13 cellular contexts compared by ENCODE assay signal in the genomic region with DNA sequence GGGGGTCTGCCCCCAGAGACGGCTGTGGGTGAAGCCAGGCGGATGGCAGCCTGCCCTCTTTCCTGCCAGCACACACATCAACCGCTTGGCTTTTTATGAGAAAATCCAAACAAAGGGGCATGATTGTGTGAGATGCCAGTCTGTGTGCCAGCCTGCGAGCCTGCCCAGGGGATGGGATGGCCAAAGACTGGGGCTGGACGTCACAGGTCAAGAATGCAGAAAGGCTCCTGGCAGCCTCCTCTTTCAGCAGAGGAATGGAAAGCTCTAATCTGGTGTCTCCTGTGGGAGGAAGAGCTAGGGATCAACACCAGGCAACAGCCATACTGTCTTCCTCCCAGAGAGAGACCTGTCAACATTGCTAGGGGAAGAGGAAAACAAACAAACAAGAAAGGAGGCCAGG. TPM values are rescaled to one million over a fixed set of nuclear protein-coding genes. Genes with fewer than 3 reads are reported as not detected.
DNase-seq lines count a peak whose midpoint lies in the region; ATAC-seq and TF ChIP-seq lines count a peak whose summit lies in the region.
"Had no signal": no experiment of that assay in that cellular context is flagged by ENCODE, and none has a peak within 500 bp of the region (broad histone marks: within the 10 kb centered on the region; RNA-seq: fewer than 3 reads in every experiment).

No MANE protein-coding gene starts in this region.

- no peak for TF ChIP-seq CTCF in breast epithelium (IDR thresholded peaks at IDR 0.05)
- TF ChIP-seq CTCF in MCF 10A (IDR thresholded peaks at IDR 0.05; ENCODE audit: unreplicated experiment) = no peak
- no peak for TF ChIP-seq CTCF in tibial nerve (IDR thresholded peaks at IDR 0.05)

- 40 to 43% methylated on average over 5 of the region's 5 CpGs for WGBS in tibial nerve, 2 donors

- ATAC-seq in HG03457 (IDR thresholded peaks at IDR 0.05; ENCODE audit: unreplicated experiment) = no peak
- ATAC-seq: GM23338, T-cell had no signal

- H3K27me3 ChIP-seq in breast epithelium (no peaks in the 10 kb centered on the region), tibial nerve (no peaks in the 10 kb centered on the region)

- H3K9me3 ChIP-seq in breast epithelium (no peaks in the 10 kb centered on the region), tibial nerve (no peaks in the 10 kb centered on the region)

- H3K27me3 Mint-ChIP-seq in MCF 10A (ENCODE audit: insufficient read depth, unreplicated experiment) = peaks cover 9% of the 10 kb centered on the region
- peaks cover 35% of the 10 kb centered on the region for H3K27me3 Mint-ChIP-seq in activated T-cell treated with anti-CD3 and anti-CD28 coated beads, Interleukin-2, amount 50 U/mL, for 24 hours

- H3K27ac Mint-ChIP-seq in MCF 10A (ENCODE audit: low read depth, unreplicated experiment) = no peak overlapping the region
- H3K27ac Mint-ChIP-seq in activated T-cell treated with anti-CD3 and anti-CD28 coated beads, Interleukin-2, amount 50 U/mL, for 24 hours = no peak overlapping the region
- H3K27ac Mint-ChIP-seq: GM23338, naive B cell, T-cell had no signal

- no peaks in the 10 kb centered on the region for H3K9me3 Mint-ChIP-seq in MCF 10A (ENCODE audit: unreplicated experiment)
- no peaks in the 10 kb centered on the region for H3K9me3 Mint-ChIP-seq in activated T-cell treated with anti-CD3 and anti-CD28 coated beads, Interleukin-2, amount 50 U/mL, for 24 hours
- H3K9me3 Mint-ChIP-seq: central memory CD8-positive, alpha-beta T cell; GM23338; T-cell had no signal

- H3K4me1 ChIP-seq in breast epithelium (peaks cover 0 to 6% of the 10 kb centered on the region in 2 donors), tibial nerve (peaks cover 0 to 38% (median 14%) of the 10 kb centered on the region in 4 donors)

- H3K27ac ChIP-seq in breast epithelium (peak overlapping the region; percentile 74 to 84), caudate nucleus (ENCODE audit: low read depth, low read length) (peak overlapping the region; percentile 78), tibial nerve (peak overlapping the region; percentile 4 to 83 (median 74))

- intact Hi-C loops in breast epithelium (cut with DNase I; ENCODE audit: low total_unique reads) = no loop called here
- intact Hi-C loops in MCF 10A (cut with micrococcal nuclease) = no loop called here

- H3K36me3 ChIP-seq in breast epithelium (no peaks in the 10 kb centered on the region), tibial nerve (no peaks in the 10 kb centered on the region)

- POLR2A ChIA-PET in MCF 10A (lab: Yijun Ruan, JAX) = interaction anchor here (1.2 kb wide), 1 partner anchor 48 kb away, joined by 3 read pairs; a partner anchor contains a TSS

- no peak overlapping the region for H3K4me3 Mint-ChIP-seq in MCF 10A (ENCODE audit: unreplicated experiment)
- no peak overlapping the region for H3K4me3 Mint-ChIP-seq in activated T-cell treated with anti-CD3 and anti-CD28 coated beads, Interleukin-2, amount 50 U/mL, for 24 hours
- H3K4me3 Mint-ChIP-seq: central memory CD8-positive, alpha-beta T cell; GM23338; T-cell had no signal

- CTCF ChIA-PET in MCF 10A (lab: Yijun Ruan, JAX) = interaction anchor here (0.6 to 1.4 kb wide), 2 partner anchors 76 to 85 kb away, joined by 3 to 5 read pairs; no protein-coding TSS in a partner anchor

- H3K4me1 Mint-ChIP-seq in MCF 10A (ENCODE audit: insufficient read depth, unreplicated experiment) = peaks cover 19% of the 10 kb centered on the region
- peaks cover 28% of the 10 kb centered on the region for H3K4me1 Mint-ChIP-seq in activated T-cell treated with anti-CD3 and anti-CD28 coated beads, Interleukin-2, amount 50 U/mL, for 24 hours (ENCODE audit: low read depth)
- H3K4me1 Mint-ChIP-seq: naive B cell had no signal

- peak in 1 of 2 donors; percentile 88 for DNase-seq in breast epithelium (ENCODE audit: low spot score in 2 of 2)
- DNase-seq in MCF 10A (ENCODE audit: unreplicated experiment) = no peak
- DNase-seq in caudate nucleus (lab: John Stamatoyannopoulos, UW) = peak in 52 of 61 donors; percentile 19 to 87 (median 64)
- peak; percentile 58 for DNase-seq in middle frontal gyrus (ENCODE audit: extremely low spot score, low spot score)
- DNase-seq in tibial nerve (ENCODE audit: low spot score in 2 of 2) = no peak
- DNase-seq in activated T-cell treated with anti-CD3 and anti-CD28 coated beads, Interleukin-2, amount 50 U/mL, for 24 hours = no peak
- DNase-seq in activated CD8-positive, alpha-beta memory T cell treated with anti-CD3 and anti-CD28 coated beads, Interleukin-2, amount 50 U/mL, for 4 hours = no peak
- DNase-seq: DND-41, naive B cell, T-cell had no signal

- H3K4me3 ChIP-seq in breast epithelium (no peak overlapping the region), tibial nerve (no peak overlapping the region)
- H3K4me3 ChIP-seq: GM23338 had no signal

- no TSS peak for BruUV-seq in MCF 10A (replicated peaks; lab: Mats Ljungman, UMichigan)

- TF ChIP-seq POLR2A in breast epithelium (IDR thresholded peaks at IDR 0.05) (no peak), tibial nerve (IDR thresholded peaks at IDR 0.05) (no peak)

- TF ChIP-seq EP300 in tibial nerve (IDR thresholded peaks at IDR 0.05) = peak in 1 of 2 donors; percentile 75

- H3K36me3 Mint-ChIP-seq in MCF 10A (ENCODE audit: insufficient read depth, unreplicated experiment) = peaks cover 6% of the 10 kb centered on the region
- no peaks in the 10 kb centered on the region for H3K36me3 Mint-ChIP-seq in activated T-cell treated with anti-CD3 and anti-CD28 coated beads, Interleukin-2, amount 50 U/mL, for 24 hours (ENCODE audit: low read depth)
- H3K36me3 Mint-ChIP-seq: T-cell had no signal

RNA-seq across cellular contexts. Expression of a gene that starts 15.8 kb away (rescaled TPM):
- 1 to 10 TPM; 4.2 to 7.5 (median 7.3) TPM for total RNA-seq in breast epithelium
- 0.47 and 0.54 TPM in 2 replicates for total RNA-seq in MCF 10A (2022)
- total RNA-seq in tibial nerve = 10 to 100 TPM; 13.7 to 47.6 (median 32.6) TPM

RNA-seq across cellular contexts. Expression of a gene that starts 47.1 kb away (rescaled TPM):
- total RNA-seq in breast epithelium (10 to 100 TPM; 24.3 to 26.9 (median 24.6) TPM), MCF 10A (2022) (27.9 and 40.0 TPM in 2 replicates), tibial nerve (10 to 100 TPM; 14.7 to 36.5 (median 31.8) TPM)

RNA-seq across cellular contexts. Expression of a gene that starts 54.3 kb away (rescaled TPM):
- 10 to 100 TPM; 27.8 to 43.6 (median 36.0) TPM for total RNA-seq in breast epithelium
- 13.3 and 17.8 TPM in 2 replicates for total RNA-seq in MCF 10A (2022)
- total RNA-seq in tibial nerve = 100 to 1,000 TPM in 1 of 4 donors, 10 to 100 TPM in 3; 37.5 to 100 (median 68.0) TPM

Comparison
In these comparisons a context has a peak if more than half of its experiments do, and no peak if none do; other contexts are left out.
1. DNase-seq: peak in caudate nucleus (52 of 61) and middle frontal gyrus (single experiment); none in MCF 10A (single experiment), tibial nerve (0 of 2), activated T-cell treated with anti-CD3 and anti-CD28 coated beads, Interleukin-2, amount 50 U/mL, for 24 hours (single experiment) and activated CD8-positive, alpha-beta memory T cell treated with anti-CD3 and anti-CD28 coated beads, Interleukin-2, amount 50 U/mL, for 4 hours (single experiment).
2. Peak in every context shown above with its lines, with median percentiles within 50 percentile points of each other: H3K27ac ChIP-seq.